8 cellular contexts compared by ENCODE assay signal in the genomic region with DNA sequence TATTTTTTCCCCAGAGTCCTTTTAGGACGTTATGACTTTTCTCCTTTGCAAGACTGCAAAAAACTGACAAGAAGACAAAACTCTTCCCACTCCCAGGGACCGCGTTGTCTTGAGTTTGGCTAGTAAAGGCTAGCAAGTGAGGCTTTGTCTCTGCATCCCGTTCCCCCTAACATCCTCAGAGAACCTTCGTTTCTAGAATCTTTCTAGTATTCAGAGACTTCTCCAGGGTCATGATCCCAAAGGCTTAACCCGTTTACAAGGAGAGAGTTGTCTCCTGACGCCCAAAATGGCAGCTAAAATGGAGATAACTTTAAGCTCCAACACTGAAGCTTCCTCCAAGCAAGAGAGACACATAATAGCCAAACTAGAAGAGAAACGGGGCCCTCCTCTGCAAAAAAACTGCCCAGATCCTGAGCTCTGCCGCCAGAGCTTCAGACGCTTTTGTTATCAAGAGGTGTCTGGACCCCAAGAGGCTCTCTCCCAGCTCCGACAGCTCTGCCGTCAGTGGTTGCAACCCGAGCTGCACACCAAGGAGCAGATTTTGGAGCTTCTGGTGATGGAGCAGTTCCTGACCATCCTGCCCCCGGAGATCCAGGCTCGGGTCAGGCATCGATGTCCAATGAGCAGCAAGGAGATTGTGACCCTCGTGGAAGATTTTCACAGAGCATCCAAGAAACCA. TPM values are rescaled to one million over a fixed set of nuclear protein-coding genes. Genes with fewer than 3 reads are reported as not detected.
DNase-seq lines count a peak whose midpoint lies in the region; ATAC-seq and TF ChIP-seq lines count a peak whose summit lies in the region.

No MANE protein-coding gene starts in this region.

- peaks cover 63% of the 10 kb centered on the region for H3K4me1 Mint-ChIP-seq in CD4-positive, alpha-beta T cell (ENCODE audit: low read depth)
- peaks cover 9% of the 10 kb centered on the region for H3K4me1 Mint-ChIP-seq in HFFc6 (ENCODE audit: low read depth)
- H3K4me1 Mint-ChIP-seq in activated CD8-positive, alpha-beta T cell treated with anti-CD3 and anti-CD28 coated beads for 36 hours (ENCODE audit: low read depth), result peaks cover 36% of the 10 kb centered on the region
- peaks cover 34% of the 10 kb centered on the region for H3K4me1 Mint-ChIP-seq in stimulated activated effector memory CD8-positive, alpha-beta T cell treated with anti-CD3 and anti-CD28 coated beads, Interleukin-12 subunit alpha, Interleukin-12 subunit beta, amount 100 ng/mL, for 72 hours

- peak overlapping the region; percentile 90 for H3K4me3 ChIP-seq in iPS-15b (ENCODE audit: low read depth, low read length)

- peak overlapping the region; percentile 95 for H3K4me3 Mint-ChIP-seq in CD4-positive, alpha-beta T cell
- peak overlapping the region; percentile 91 for H3K4me3 Mint-ChIP-seq in HFFc6
- H3K4me3 Mint-ChIP-seq in activated CD8-positive, alpha-beta T cell treated with anti-CD3 and anti-CD28 coated beads for 36 hours, result peak overlapping the region; percentile 82
- peak overlapping the region; percentile 89 for H3K4me3 Mint-ChIP-seq in stimulated activated effector memory CD8-positive, alpha-beta T cell treated with anti-CD3 and anti-CD28 coated beads, Interleukin-12 subunit alpha, Interleukin-12 subunit beta, amount 100 ng/mL, for 72 hours

- H3K4me1 ChIP-seq in iPS-15b (ENCODE audit: control insufficient read depth, insufficient read depth, low read length), result no peaks in the 10 kb centered on the region

- H3K9me3 Mint-ChIP-seq in CD4-positive, alpha-beta T cell, result peaks cover 5% of the 10 kb centered on the region
- peaks cover 44% of the 10 kb centered on the region for H3K9me3 Mint-ChIP-seq in HFFc6
- peaks cover 31% of the 10 kb centered on the region for H3K9me3 Mint-ChIP-seq in activated CD8-positive, alpha-beta T cell treated with anti-CD3 and anti-CD28 coated beads for 36 hours
- H3K9me3 Mint-ChIP-seq in stimulated activated effector memory CD8-positive, alpha-beta T cell treated with anti-CD3 and anti-CD28 coated beads, Interleukin-12 subunit alpha, Interleukin-12 subunit beta, amount 100 ng/mL, for 72 hours, result peaks cover 11% of the 10 kb centered on the region

- H3K27ac Mint-ChIP-seq in CD4-positive, alpha-beta T cell, result peak overlapping the region; percentile 88
- H3K27ac Mint-ChIP-seq in HFFc6, result peak overlapping the region; percentile 81
- peak overlapping the region; percentile 82 for H3K27ac Mint-ChIP-seq in activated CD8-positive, alpha-beta T cell treated with anti-CD3 and anti-CD28 coated beads for 36 hours
- H3K27ac Mint-ChIP-seq in stimulated activated effector memory CD8-positive, alpha-beta T cell treated with anti-CD3 and anti-CD28 coated beads, Interleukin-12 subunit alpha, Interleukin-12 subunit beta, amount 100 ng/mL, for 72 hours, result peak overlapping the region; percentile 85

- no peak for DNase-seq in CD4-positive, alpha-beta T cell
- DNase-seq in HFFc6, result peak; percentile 3
- peak; percentile 4 for DNase-seq in activated CD8-positive, alpha-beta T cell treated with anti-CD3 and anti-CD28 coated beads for 36 hours
- DNase-seq in stimulated activated effector memory CD8-positive, alpha-beta T cell treated with anti-CD3 and anti-CD28 coated beads, Interleukin-12 subunit alpha, Interleukin-12 subunit beta, amount 100 ng/mL, for 72 hours (ENCODE audit: low spot score in 2 of 2), result no peak
- DNase-seq in C1 segment of cervical spinal cord (lab: John Stamatoyannopoulos, UW), result no peak
- DNase-seq in MV-4-11 (lab: John Stamatoyannopoulos, UW), result no peak
- DNase-seq in NCI-H510A treated with DMSO at 0.1 percent for 48 hours (lab: John Stamatoyannopoulos, UW), result no peak

- H3K27me3 Mint-ChIP-seq in CD4-positive, alpha-beta T cell, result no peaks in the 10 kb centered on the region
- H3K27me3 Mint-ChIP-seq in HFFc6 (ENCODE audit: insufficient read depth), result no peaks in the 10 kb centered on the region
- no peaks in the 10 kb centered on the region for H3K27me3 Mint-ChIP-seq in activated CD8-positive, alpha-beta T cell treated with anti-CD3 and anti-CD28 coated beads for 36 hours

- peak overlapping the region; percentile 71 for H3K27ac ChIP-seq in CD4-positive, alpha-beta T cell (ENCODE audit: low read depth, low read length)

- intact Hi-C loops in CD4-positive, alpha-beta T cell (cut with DNase I, micrococcal nuclease), result loop anchor here (1.0 to 5.0 kb wide), 10 partner anchors 37 to 140 kb away; a partner anchor contains a TSS
- intact Hi-C loops in activated CD8-positive, alpha-beta T cell treated with anti-CD3 and anti-CD28 coated beads for 36 hours (cut with micrococcal nuclease), result no loop called here

- POLR2A ChIA-PET in CD4-positive, alpha-beta T cell (lab: Charles Lee), result interaction anchor here (0.6 to 4.5 kb wide), 28 partner anchors 8 to 851 kb away, joined by 3 to 60 read pairs (median 5); a partner anchor contains a TSS
- POLR2A ChIA-PET in activated CD8-positive, alpha-beta T cell treated with anti-CD3 and anti-CD28 coated beads for 36 hours (lab: Charles Lee), result interaction anchor here (0.9 to 2.8 kb wide), 9 partner anchors 8 to 242 kb away, joined by 3 to 14 read pairs (median 3); a partner anchor contains a TSS

- H3K9ac ChIP-seq in iPS-15b (ENCODE audit: low read depth, low read length), result peak overlapping the region; percentile 76

- H3K9me3 ChIP-seq in CD4-positive, alpha-beta T cell (ENCODE audit: control insufficient read depth, low read length), result peaks cover 29% of the 10 kb centered on the region
- H3K9me3 ChIP-seq in iPS-15b (ENCODE audit: control insufficient read depth, insufficient read depth, low read length), result peaks cover 7% of the 10 kb centered on the region

- TF ChIP-seq CTCF in CD4-positive, alpha-beta T cell (IDR thresholded peaks at IDR 0.05), result no peak
- TF ChIP-seq CTCF in HFFc6 (IDR thresholded peaks at IDR 0.05), result no peak
- TF ChIP-seq CTCF in activated CD8-positive, alpha-beta T cell treated with anti-CD3 and anti-CD28 coated beads for 36 hours (IDR thresholded peaks at IDR 0.05), result no peak

- CTCF ChIA-PET in CD4-positive, alpha-beta T cell (lab: Charles Lee), result interaction anchor here (0.5 to 2.2 kb wide), 5 partner anchors 55 to 640 kb away, joined by 3 to 17 read pairs (median 4); a partner anchor contains a TSS
- CTCF ChIA-PET in activated CD8-positive, alpha-beta T cell treated with anti-CD3 and anti-CD28 coated beads for 36 hours (lab: Charles Lee), result interaction anchor here (0.7 to 2.7 kb wide), 10 partner anchors 11 to 1146 kb away, joined by 3 to 8 read pairs (median 3); a partner anchor contains a TSS

- peaks cover 75% of the 10 kb centered on the region for H3K36me3 Mint-ChIP-seq in CD4-positive, alpha-beta T cell (ENCODE audit: low read depth)
- H3K36me3 Mint-ChIP-seq in HFFc6 (ENCODE audit: low read depth), result peaks cover 61% of the 10 kb centered on the region
- peaks cover 60% of the 10 kb centered on the region for H3K36me3 Mint-ChIP-seq in activated CD8-positive, alpha-beta T cell treated with anti-CD3 and anti-CD28 coated beads for 36 hours (ENCODE audit: low read depth)
- peaks cover 43% of the 10 kb centered on the region for H3K36me3 Mint-ChIP-seq in stimulated activated effector memory CD8-positive, alpha-beta T cell treated with anti-CD3 and anti-CD28 coated beads, Interleukin-12 subunit alpha, Interleukin-12 subunit beta, amount 100 ng/mL, for 72 hours

- no peak for ATAC-seq in CD4-positive, alpha-beta T cell (ENCODE audit: poor library complexity)
- ATAC-seq in activated CD8-positive, alpha-beta T cell treated with anti-CD3 and anti-CD28 coated beads for 36 hours, result no peak
- ATAC-seq in stimulated activated effector memory CD8-positive, alpha-beta T cell treated with anti-CD3 and anti-CD28 coated beads, Interleukin-12 subunit alpha, Interleukin-12 subunit beta, amount 100 ng/mL, for 72 hours, result no peak

- peaks cover 18% of the 10 kb centered on the region for H3K36me3 ChIP-seq in iPS-15b (ENCODE audit: control insufficient read depth, insufficient read depth, low read length)

- no peaks in the 10 kb centered on the region for H3K27me3 ChIP-seq in CD4-positive, alpha-beta T cell (ENCODE audit: control insufficient read depth, insufficient read depth, low read length)
- no peaks in the 10 kb centered on the region for H3K27me3 ChIP-seq in iPS-15b (ENCODE audit: control insufficient read depth, insufficient read depth, low read length)

RNA-seq across cellular contexts. Expression of a gene that starts 0.8 kb away (rescaled TPM):
- 1 to 10 TPM; 5.6 to 5.7 TPM for total RNA-seq in CD4-positive, alpha-beta T cell
- 10 to 100 TPM in 3 of 6 experiments, 1 to 10 TPM in 3; 8.6 to 10.7 (median 10.1) TPM for total RNA-seq in HFFc6 (2021; fragmentation: NEBNext Ultra II Directional; extraction: Animal tissue kit (Norgen Biotek cat#: 25700))
- total RNA-seq in activated CD8-positive, alpha-beta T cell treated with anti-CD3 and anti-CD28 coated beads for 36 hours, result 1 to 10 TPM; 6.7 to 6.9 TPM

RNA-seq across cellular contexts. Expression of a gene that starts 1.1 kb away (rescaled TPM):
- total RNA-seq in CD4-positive, alpha-beta T cell, result 1 to 10 TPM; 4.8 to 5.4 TPM
- 10 to 100 TPM in 3 of 6 experiments, 1 to 10 TPM in 3; 8.3 to 11.1 (median 10.3) TPM for total RNA-seq in HFFc6 (2021; fragmentation: NEBNext Ultra II Directional; extraction: Animal tissue kit (Norgen Biotek cat#: 25700))
- total RNA-seq in activated CD8-positive, alpha-beta T cell treated with anti-CD3 and anti-CD28 coated beads for 36 hours, result 10 to 100 TPM; 13.2 to 15.6 TPM

RNA-seq across cellular contexts. Expression of a gene that starts 41.4 kb away (rescaled TPM):
- total RNA-seq in CD4-positive, alpha-beta T cell, result 1 to 10 TPM; 2.3 to 2.5 TPM
- total RNA-seq in HFFc6 (2021; fragmentation: NEBNext Ultra II Directional; extraction: Animal tissue kit (Norgen Biotek cat#: 25700)), result 1 to 10 TPM; 1.6 to 2.3 (median 1.8) TPM
- 1 to 10 TPM; 1.6 to 1.8 TPM for total RNA-seq in activated CD8-positive, alpha-beta T cell treated with anti-CD3 and anti-CD28 coated beads for 36 hours

RNA-seq across cellular contexts. Expression of a gene that starts 41.6 kb away (rescaled TPM):
- total RNA-seq in CD4-positive, alpha-beta T cell, result 10 to 100 TPM; 27.2 to 27.8 TPM
- total RNA-seq in HFFc6 (2021; fragmentation: NEBNext Ultra II Directional; extraction: Animal tissue kit (Norgen Biotek cat#: 25700)), result 10 to 100 TPM; 30.7 to 44.6 (median 34.6) TPM
- total RNA-seq in activated CD8-positive, alpha-beta T cell treated with anti-CD3 and anti-CD28 coated beads for 36 hours, result 10 to 100 TPM; 24.6 TPM

RNA-seq across cellular contexts. Expression of a gene that starts 46.2 kb away (rescaled TPM):
- total RNA-seq in CD4-positive, alpha-beta T cell, result not detected
- total RNA-seq in HFFc6 (2021; fragmentation: NEBNext Ultra II Directional; extraction: Animal tissue kit (Norgen Biotek cat#: 25700)), result not detected
- not detected for total RNA-seq in activated CD8-positive, alpha-beta T cell treated with anti-CD3 and anti-CD28 coated beads for 36 hours

Comparison
In these comparisons a context has a peak if more than half of its experiments do, and no peak if none do; other contexts are left out.
1. DNase-seq: peak in HFFc6 (single experiment) and activated CD8-positive, alpha-beta T cell treated with anti-CD3 and anti-CD28 coated beads for 36 hours (single experiment); none in CD4-positive, alpha-beta T cell (0 of 10), stimulated activated effector memory CD8-positive, alpha-beta T cell treated with anti-CD3 and anti-CD28 coated beads, Interleukin-12 subunit alpha, Interleukin-12 subunit beta, amount 100 ng/mL, for 72 hours (0 of 2), C1 segment of cervical spinal cord (0 of 14), MV-4-11 (single experiment) and NCI-H510A treated with DMSO at 0.1 percent for 48 hours (single experiment).
2. Peak in every context shown above with its lines, with median percentiles within 50 percentile points of each other: H3K27ac Mint-ChIP-seq and H3K4me3 Mint-ChIP-seq.